In the genomic region with DNA sequence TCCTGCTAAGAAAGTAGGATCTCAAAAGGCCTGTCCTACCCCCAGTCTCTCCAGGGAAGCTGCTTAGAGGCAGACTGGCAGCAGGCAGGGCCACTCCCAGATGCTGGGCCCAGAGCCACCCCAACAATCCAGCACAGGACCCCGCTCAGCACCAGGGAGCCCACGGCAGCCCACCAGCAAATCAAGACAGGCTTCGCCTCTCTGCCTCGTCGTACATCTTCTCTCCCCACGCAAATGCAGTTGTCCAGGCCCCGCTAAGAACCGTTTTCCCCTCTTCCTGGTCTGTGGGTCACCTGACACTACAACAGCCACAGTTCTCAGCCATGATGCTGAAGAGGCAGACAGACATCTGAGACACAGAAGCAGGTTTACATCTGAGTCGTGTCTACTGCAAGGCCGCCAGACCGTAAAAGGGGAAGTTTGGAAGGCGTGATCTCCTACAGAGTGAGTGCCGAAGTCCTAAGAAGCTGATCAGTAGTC, we compare ENCODE assay signal across 21 cellular contexts. TPM values are rescaled to one million over a fixed set of nuclear protein-coding genes. Genes with fewer than 3 reads are reported as not detected.
A peak's percentile ranks its signal among the peaks of the same experiment; 100 is the strongest.
DNase-seq lines count a peak whose midpoint lies in the region; ATAC-seq, FAIRE-seq and TF ChIP-seq lines count a peak whose summit lies in the region.
"Had no signal": no experiment of that assay in that cellular context is flagged by ENCODE, and none has a peak within 500 bp of the region (broad histone marks: within the 10 kb centered on the region; RNA-seq: fewer than 3 reads in every experiment).

No MANE protein-coding gene starts in this region.

- no peak overlapping the region for H3K27ac ChIP-seq in endodermal cell (ENCODE audit: low read depth, low read length)
- no peak overlapping the region for H3K27ac ChIP-seq in aorta (ENCODE audit: low read depth in 1 of 2, low read length in 2 of 2)
- no peak overlapping the region for H3K27ac ChIP-seq in pancreas
- H3K27ac ChIP-seq: stomach, VCaP had no signal

- no peaks in the 10 kb centered on the region for H3K9me3 ChIP-seq in endodermal cell (ENCODE audit: control insufficient read depth, low read length)
- H3K9me3 ChIP-seq in aorta (ENCODE audit: control insufficient read depth, low read length): no peaks in the 10 kb centered on the region
- no peaks in the 10 kb centered on the region for H3K9me3 ChIP-seq in pancreas
- H3K9me3 ChIP-seq: stomach had no signal

- peak overlapping the region; percentile 45 to 60 for H3K27ac Mint-ChIP-seq in activated naive CD4-positive, alpha-beta T cell treated with anti-CD3 and anti-CD28 coated beads, Interleukin-2, amount 50 U/mL, for 72 hours
- H3K27ac Mint-ChIP-seq in endodermal cell: peak overlapping the region; percentile 33
- H3K27ac Mint-ChIP-seq: activated CD8-positive, alpha-beta T cell treated with anti-CD3 and anti-CD28 coated beads, Interleukin-2, amount 10 ng/mL, durations not matched to agents 7 days and 5 days; activated T-helper 2 cell treated with anti-CD3 and anti-CD28 coated beads, Interferon-gamma antibody, Interleukin-2, Interleukin-4, amounts not matched to agents 10 μg/mL and 5 μg/mL and 100 μg/mL, durations not matched to agents 14 hours and 24 hours and 36 hours; CD8-positive, alpha-beta T cell; nephron had no signal

- H3K4me1 Mint-ChIP-seq in endodermal cell: no peaks in the 10 kb centered on the region
- H3K4me1 Mint-ChIP-seq: nephron had no signal

- intact Hi-C loops in aorta (cut with DNase I) (no loop called here), pancreas (cut with DNase I) (no loop called here)

- FAIRE-seq in pancreas (lab: Jason Lieb, UNC): no peak
- FAIRE-seq: endometrium, H1 had no signal

- H3K27me3 ChIP-seq in endodermal cell (ENCODE audit: control insufficient read depth, insufficient read depth, low read length, poor library complexity, severe bottlenecking) (no peaks in the 10 kb centered on the region), aorta (ENCODE audit: control insufficient read depth in 1 of 2, insufficient read depth in 2 of 2, low read length in 1 of 2) (no peaks in the 10 kb centered on the region), pancreas (no peaks in the 10 kb centered on the region)
- H3K27me3 ChIP-seq: stomach had no signal

- no peaks in the 10 kb centered on the region for H3K9me3 Mint-ChIP-seq in activated naive CD4-positive, alpha-beta T cell treated with anti-CD3 and anti-CD28 coated beads, Interleukin-2, amount 50 U/mL, for 72 hours
- no peaks in the 10 kb centered on the region for H3K9me3 Mint-ChIP-seq in endodermal cell
- H3K9me3 Mint-ChIP-seq: activated T-helper 2 cell treated with anti-CD3 and anti-CD28 coated beads, Interferon-gamma antibody, Interleukin-2, Interleukin-4, amounts not matched to agents 10 μg/mL and 5 μg/mL and 100 μg/mL, durations not matched to agents 14 hours and 24 hours and 36 hours; CD8-positive, alpha-beta T cell; nephron had no signal

- peak in 1 of 2 donors; percentile 44 for DNase-seq in activated naive CD4-positive, alpha-beta T cell treated with anti-CD3 and anti-CD28 coated beads, Interleukin-2, amount 50 U/mL, for 72 hours (ENCODE audit: low spot score in 2 of 2)
- DNase-seq in activated naive CD4-positive, alpha-beta T cell treated with anti-CD3 and anti-CD28 coated beads, Interleukin-2, amount 50 U/mL, for 16 hours: no peak
- DNase-seq in endodermal cell (no peak), aorta (peak; percentile 15 to 21), NCI-H2081 treated with DMSO at 0.1 percent for 48 hours (lab: John Stamatoyannopoulos, UW) (no peak), DMS 273 (lab: John Stamatoyannopoulos, UW; ENCODE audit: unreplicated experiment) (no peak), pancreas (no peak)
- DNase-seq: activated CD8-positive, alpha-beta T cell treated with anti-CD3 and anti-CD28 coated beads, Interleukin-2, amount 10 ng/mL, durations not matched to agents 7 days and 5 days; CD8-positive, alpha-beta T cell; DND-41; islet precursor cell; mesendoderm; NCI-H446; SHP77; stomach had no signal

- no peak for ATAC-seq in activated naive CD4-positive, alpha-beta T cell treated with anti-CD3 and anti-CD28 coated beads, Interleukin-2, amount 50 U/mL, for 72 hours
- ATAC-seq in HG03060 (IDR thresholded peaks at IDR 0.05; ENCODE audit: low read depth, unreplicated experiment) (peak; percentile 67), aorta (ENCODE audit: low FRiP score) (no peak), pancreas (no peak)
- ATAC-seq: activated CD8-positive, alpha-beta T cell treated with anti-CD3 and anti-CD28 coated beads, Interleukin-2, amount 10 ng/mL, durations not matched to agents 7 days and 5 days; CD8-positive, alpha-beta T cell had no signal

- H3K9ac ChIP-seq in endodermal cell (ENCODE audit: extremely low read depth, low read length, poor library complexity, severe bottlenecking): no peak overlapping the region

- H3K36me3 ChIP-seq in endodermal cell (ENCODE audit: control insufficient read depth, insufficient read depth, low read length) (no peaks in the 10 kb centered on the region), aorta (ENCODE audit: control insufficient read depth in 1 of 2, insufficient read depth in 2 of 2, low read length in 1 of 2) (peaks cover 3 to 10% of the 10 kb centered on the region in 2 donors), pancreas (no peaks in the 10 kb centered on the region)

- no peak overlapping the region for H3K4me3 ChIP-seq in endodermal cell (ENCODE audit: low read length)
- no peak overlapping the region for H3K4me3 ChIP-seq in aorta (ENCODE audit: low read length in 2 of 2)
- no peak overlapping the region for H3K4me3 ChIP-seq in pancreas
- H3K4me3 ChIP-seq: stomach had no signal

- peaks cover 0 to 12% of the 10 kb centered on the region in 2 donors for H3K36me3 Mint-ChIP-seq in activated naive CD4-positive, alpha-beta T cell treated with anti-CD3 and anti-CD28 coated beads, Interleukin-2, amount 50 U/mL, for 72 hours
- peaks cover 27% of the 10 kb centered on the region for H3K36me3 Mint-ChIP-seq in endodermal cell (ENCODE audit: low read depth)

- 94 to 97% methylated on average over 7 to 13 of the region's 13 CpGs for WGBS in endodermal cell (ENCODE audit: insufficient coverage in 1 of 2, insufficient read length in 1 of 2), 2 experiments
- WGBS in aorta, 2 donors: 91% methylated on average over 13 of the region's 13 CpGs
- WGBS in pancreas, 2 donors: 85 to 95% methylated on average over 13 of the region's 13 CpGs

- H3K4me3 Mint-ChIP-seq in endodermal cell: no peak overlapping the region
- H3K4me3 Mint-ChIP-seq: activated CD8-positive, alpha-beta T cell treated with anti-CD3 and anti-CD28 coated beads, Interleukin-2, amount 10 ng/mL, durations not matched to agents 7 days and 5 days; CD8-positive, alpha-beta T cell; nephron had no signal

- no peaks in the 10 kb centered on the region for H3K27me3 Mint-ChIP-seq in endodermal cell (ENCODE audit: insufficient read depth)

- TF ChIP-seq CTCF in endodermal cell (conservative IDR thresholded peaks at IDR 0.05): no peak
- no peak for TF ChIP-seq CTCF in pancreas (IDR thresholded peaks at IDR 0.05)

- H3K4me1 ChIP-seq in endodermal cell (ENCODE audit: control insufficient read depth, insufficient read depth, low read length) (no peaks in the 10 kb centered on the region), aorta (ENCODE audit: control insufficient read depth in 1 of 2, insufficient read depth in 2 of 2, low read length in 2 of 2) (no peaks in the 10 kb centered on the region), pancreas (no peaks in the 10 kb centered on the region)
- H3K4me1 ChIP-seq: stomach had no signal

RNA-seq across cellular contexts. Expression of a gene that starts 51.1 kb away (rescaled TPM):
- total RNA-seq in activated naive CD4-positive, alpha-beta T cell treated with anti-CD3 and anti-CD28 coated beads, Interleukin-2, amount 50 U/mL, for 72 hours: 100 to 1,000 TPM; 119 TPM
- total RNA-seq in endodermal cell (10 to 100 TPM; 14.1 to 23.0 TPM), aorta (10 to 100 TPM; 59.7 to 93.9 TPM), pancreas (1 to 10 TPM; 1.1 to 5.8 (median 2.7) TPM)
- 11.0 TPM for polyA plus RNA-seq in endodermal cell (2013, experiment 1 of 2)
- 11.9 TPM for polyA plus RNA-seq in endodermal cell (2013, experiment 2 of 2)
- polyA plus RNA-seq in aorta (10 to 100 TPM in 1 of 2 donors, 1 to 10 TPM in 1; 6.5 to 29.7 TPM), pancreas (1 to 10 TPM; 1.5 to 3.5 TPM)

Comparison
In these comparisons a context has a peak if more than half of its experiments do, and no peak if none do; other contexts are left out.
1. DNase-seq: peak in aorta (2 of 2); none in activated naive CD4-positive, alpha-beta T cell treated with anti-CD3 and anti-CD28 coated beads, Interleukin-2, amount 50 U/mL, for 16 hours (single experiment), endodermal cell (single experiment), NCI-H2081 treated with DMSO at 0.1 percent for 48 hours (single experiment), DMS 273 (single experiment) and pancreas (0 of 6).